9 cellular contexts compared by ENCODE assay signal in the genomic region with DNA sequence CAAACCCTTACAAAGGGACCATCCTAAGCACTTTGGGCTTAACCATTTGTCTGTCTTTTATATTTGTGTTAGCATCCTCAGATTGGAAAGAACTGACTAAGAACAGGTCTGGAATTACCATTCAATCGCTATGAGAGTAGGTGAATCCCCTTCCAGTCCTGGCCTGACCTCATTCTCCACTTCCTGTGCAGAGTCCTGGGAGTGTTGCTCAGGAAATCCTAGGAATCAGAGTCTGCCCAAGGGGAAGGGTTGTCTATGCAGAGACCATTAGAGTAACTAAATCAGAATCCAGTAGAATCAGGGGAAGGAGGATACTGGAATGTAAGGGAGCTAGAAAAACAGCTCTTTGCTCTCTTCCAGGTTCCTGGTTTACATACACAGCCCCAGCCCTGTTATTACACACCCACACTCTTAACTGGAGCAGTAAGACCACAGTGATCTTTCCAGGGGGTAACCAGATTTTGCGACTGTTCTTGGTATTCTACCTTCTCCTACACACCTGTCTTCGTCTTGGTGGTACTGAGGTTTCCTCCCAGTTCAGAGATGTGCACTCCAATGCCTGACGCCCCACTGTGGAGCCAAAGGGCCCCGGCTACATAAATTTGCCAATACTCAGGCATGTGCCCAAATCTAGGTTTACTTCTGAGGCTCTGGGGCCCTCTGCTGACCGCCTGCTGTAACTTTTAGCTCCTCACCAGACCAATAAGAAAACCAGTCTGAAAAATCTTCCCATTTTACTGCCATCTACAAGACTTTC.
DNase-seq lines count a peak whose midpoint lies in the region; ATAC-seq and TF ChIP-seq lines count a peak whose summit lies in the region.
"Had no signal": no experiment of that assay in that cellular context is flagged by ENCODE, and none has a peak within 500 bp of the region (broad histone marks: within the 10 kb centered on the region; RNA-seq: fewer than 3 reads in every experiment).

No MANE protein-coding gene starts in this region.

- TF ChIP-seq CTCF in C4-2B (conservative IDR thresholded peaks at IDR 0.05) (peak; percentile 76), glutamatergic neuron (IDR thresholded peaks at IDR 0.05; ENCODE audit: partially characterized antibody, unreplicated experiment) (peak; percentile 64), ovary (IDR thresholded peaks at IDR 0.05) (peak; percentile 50 to 63 (median 63))

- H3K36me3 ChIP-seq in ovary = no peaks in the 10 kb centered on the region

- peaks cover 17% of the 10 kb centered on the region for H3K36me3 Mint-ChIP-seq in activated naive CD8-positive, alpha-beta T cell treated with anti-CD3 and anti-CD28 coated beads for 36 hours
- no peaks in the 10 kb centered on the region for H3K36me3 Mint-ChIP-seq in glutamatergic neuron (ENCODE audit: unreplicated experiment)

- intact Hi-C loops in ovary (cut with DNase I) = loop anchor here in 2 of 4 donors (5.0 to 10.0 kb wide), 2 partner anchors 180 to 183 kb away; no protein-coding TSS in a partner anchor

- H3K9me3 ChIP-seq in ovary = no peaks in the 10 kb centered on the region
- H3K9me3 ChIP-seq: SJSA1 had no signal

- no peak overlapping the region for H3K4me3 ChIP-seq in ovary
- H3K4me3 ChIP-seq: SJSA1 had no signal

- no peaks in the 10 kb centered on the region for H3K27me3 Mint-ChIP-seq in activated naive CD8-positive, alpha-beta T cell treated with anti-CD3 and anti-CD28 coated beads for 36 hours
- H3K27me3 Mint-ChIP-seq in glutamatergic neuron (ENCODE audit: unreplicated experiment) = no peaks in the 10 kb centered on the region

- 22 to 27% (median 25%) methylated on average over 6 of the region's 6 CpGs for WGBS in ovary, 3 donors

- TF ChIP-seq POLR2A in ovary (IDR thresholded peaks at IDR 0.05) = no peak

- peaks cover 6% of the 10 kb centered on the region for H3K4me1 ChIP-seq in ovary (ENCODE audit: insufficient read depth)

- peaks cover 62% of the 10 kb centered on the region for H3K4me1 Mint-ChIP-seq in activated naive CD8-positive, alpha-beta T cell treated with anti-CD3 and anti-CD28 coated beads for 36 hours
- H3K4me1 Mint-ChIP-seq in glutamatergic neuron (ENCODE audit: low read depth, unreplicated experiment) = peaks cover 22% of the 10 kb centered on the region

- no peak overlapping the region for H3K4me3 Mint-ChIP-seq in activated naive CD8-positive, alpha-beta T cell treated with anti-CD3 and anti-CD28 coated beads for 36 hours
- H3K4me3 Mint-ChIP-seq in glutamatergic neuron (ENCODE audit: unreplicated experiment) = peak overlapping the region; percentile 16

- ATAC-seq in GM21576 (IDR thresholded peaks at IDR 0.05; ENCODE audit: unreplicated experiment) = peak; percentile 42
- ATAC-seq in HG03460 (IDR thresholded peaks at IDR 0.05; ENCODE audit: unreplicated experiment) = no peak

- H3K9me3 Mint-ChIP-seq in activated naive CD8-positive, alpha-beta T cell treated with anti-CD3 and anti-CD28 coated beads for 36 hours = no peaks in the 10 kb centered on the region
- peaks cover 4% of the 10 kb centered on the region for H3K9me3 Mint-ChIP-seq in glutamatergic neuron (ENCODE audit: unreplicated experiment)

- TF ChIP-seq EP300 in ovary (IDR thresholded peaks at IDR 0.05) = no peak

- H3K27ac Mint-ChIP-seq in activated naive CD8-positive, alpha-beta T cell treated with anti-CD3 and anti-CD28 coated beads for 36 hours = peak overlapping the region; percentile 57
- H3K27ac Mint-ChIP-seq in glutamatergic neuron (ENCODE audit: unreplicated experiment) = peak overlapping the region; percentile 22

- H3K27ac ChIP-seq in C4-2B = no peak overlapping the region
- no peak overlapping the region for H3K27ac ChIP-seq in ovary
- H3K27ac ChIP-seq: SJSA1 had no signal

- no peaks in the 10 kb centered on the region for H3K27me3 ChIP-seq in ovary
- H3K27me3 ChIP-seq: SJSA1 had no signal

- DNase-seq in NOMO-1 treated with dmso at 0.1 percent for 144 hours (lab: John Stamatoyannopoulos, UW; ENCODE audit: unreplicated experiment) (peak; percentile 62), glutamatergic neuron (peak; percentile 75), ovary (peak; percentile 57 to 79 (median 70)), NCI-H774 (lab: John Stamatoyannopoulos, UW) (no peak)
- peak; percentile 44 for DNase-seq in activated naive CD8-positive, alpha-beta T cell treated with anti-CD3 and anti-CD28 coated beads for 36 hours
